20 cellular contexts compared by ENCODE assay signal in the genomic region with DNA sequence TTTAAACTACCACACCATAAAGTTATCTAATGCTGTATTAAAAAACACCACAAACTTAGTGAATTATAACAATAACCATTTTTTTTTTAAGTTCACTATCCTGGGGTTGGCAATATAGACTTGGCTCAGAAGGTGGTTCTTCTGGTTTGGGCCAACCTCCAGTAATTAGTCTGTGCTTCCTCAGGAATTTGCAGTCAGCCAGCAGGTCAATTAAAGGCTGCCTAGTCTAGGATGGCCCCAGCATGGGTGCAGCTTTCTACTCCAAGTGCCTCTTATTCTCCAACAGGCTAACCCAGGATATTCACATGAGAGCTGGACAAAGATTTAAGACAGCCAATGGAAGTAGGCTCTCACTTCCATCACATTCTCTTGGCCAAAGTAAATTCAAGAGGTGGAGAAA.
A peak's percentile ranks its signal among the peaks of the same experiment; 100 is the strongest.
DNase-seq lines count a peak whose midpoint lies in the region; ATAC-seq and TF ChIP-seq lines count a peak whose summit lies in the region.
"Had no signal": no experiment of that assay in that cellular context is flagged by ENCODE, and none has a peak within 500 bp of the region (broad histone marks: within the 10 kb centered on the region; RNA-seq: fewer than 3 reads in every experiment).

No MANE protein-coding gene starts in this region.

- no peak overlapping the region for H3K4me3 ChIP-seq in gastrocnemius medialis
- H3K4me3 ChIP-seq: K562, SK-N-MC had no signal

- H3K36me3 ChIP-seq in gastrocnemius medialis, result no peaks in the 10 kb centered on the region

- in situ Hi-C loops in gastrocnemius medialis (cut with MboI; ENCODE audit: low sequenced_read_pairs in 4 of 4), result no loop called here

- H3K4me3 Mint-ChIP-seq in activated T-cell treated with anti-CD3 and anti-CD28 coated beads, Interleukin-2, amount 50 U/mL, for 24 hours, result no peak overlapping the region
- H3K4me3 Mint-ChIP-seq: CD14-positive monocyte had no signal

- H3K4me1 ChIP-seq in gastrocnemius medialis, result no peaks in the 10 kb centered on the region

- ATAC-seq in HG03108 (IDR thresholded peaks at IDR 0.05; ENCODE audit: unreplicated experiment), result no peak
- no peak for ATAC-seq in gastrocnemius medialis
- ATAC-seq: K562, Panc1, Right ventricle myocardium inferior had no signal

- no peak for TF ChIP-seq CTCF in gastrocnemius medialis (IDR thresholded peaks at IDR 0.05 in 4 of 5, conservative IDR thresholded peaks at IDR 0.05 in 1 of 5)

- H3K27me3 Mint-ChIP-seq in activated T-cell treated with anti-CD3 and anti-CD28 coated beads, Interleukin-2, amount 50 U/mL, for 24 hours, result no peaks in the 10 kb centered on the region

- intact Hi-C loops in gastrocnemius medialis (cut with DNase I; ENCODE audit: low total_unique reads), result no loop called here

- DNase-seq in SIG-M5 treated with dmso at 0.1 percent for 504 hours (lab: John Stamatoyannopoulos, UW; ENCODE audit: unreplicated experiment) (peak; percentile 19), SIG-M5 (lab: John Stamatoyannopoulos, UW) (no peak), astrocyte of the hippocampus (ENCODE audit: low read depth, low spot score) (peak; percentile 21), iPS-NIHi11 (ENCODE audit: low spot score) (peak; percentile 54), Kasumi-1 (lab: John Stamatoyannopoulos, UW) (no peak), gastrocnemius medialis (no peak)
- no peak for DNase-seq in activated T-cell treated with anti-CD3 and anti-CD28 coated beads, Interleukin-2, amount 50 U/mL, for 24 hours
- DNase-seq: 8988T, GDM1, HCEC 1CT, NCI-H1417 treated with DMSO at 0.1 percent for 48 hours, NCI-H1930, NCI-H2171, NCI-H526 had no signal

- peaks cover 3% of the 10 kb centered on the region for H3K9me3 Mint-ChIP-seq in activated T-cell treated with anti-CD3 and anti-CD28 coated beads, Interleukin-2, amount 50 U/mL, for 24 hours

- H3K27ac ChIP-seq in gastrocnemius medialis, result no peak overlapping the region
- H3K27ac ChIP-seq: SK-N-MC had no signal

- no peak overlapping the region for H3K27ac Mint-ChIP-seq in activated T-cell treated with anti-CD3 and anti-CD28 coated beads, Interleukin-2, amount 50 U/mL, for 24 hours
- H3K27ac Mint-ChIP-seq: CD14-positive monocyte had no signal

- TF ChIP-seq POLR2A in gastrocnemius medialis (IDR thresholded peaks at IDR 0.05), result no peak

- no peaks in the 10 kb centered on the region for H3K4me1 Mint-ChIP-seq in activated T-cell treated with anti-CD3 and anti-CD28 coated beads, Interleukin-2, amount 50 U/mL, for 24 hours (ENCODE audit: low read depth)
- H3K4me1 Mint-ChIP-seq: CD14-positive monocyte had no signal

- H3K27me3 ChIP-seq in gastrocnemius medialis, result no peaks in the 10 kb centered on the region

- H3K9me3 ChIP-seq in gastrocnemius medialis, result no peaks in the 10 kb centered on the region

- no peaks in the 10 kb centered on the region for H3K36me3 Mint-ChIP-seq in activated T-cell treated with anti-CD3 and anti-CD28 coated beads, Interleukin-2, amount 50 U/mL, for 24 hours (ENCODE audit: low read depth)
- H3K36me3 Mint-ChIP-seq: CD14-positive monocyte had no signal

Comparison
In these comparisons a context has a peak if more than half of its experiments do, and no peak if none do; other contexts are left out.
1. DNase-seq: peak in SIG-M5 treated with dmso at 0.1 percent for 504 hours (single experiment), astrocyte of the hippocampus (single experiment) and iPS-NIHi11 (single experiment); none in SIG-M5 (single experiment), Kasumi-1 (0 of 2), activated T-cell treated with anti-CD3 and anti-CD28 coated beads, Interleukin-2, amount 50 U/mL, for 24 hours (single experiment) and gastrocnemius medialis (0 of 2).